Comparison of ENCODE assay signal across 22 cellular contexts in genomic region chr18:58515175-58515574, GRCh38.
DNase-seq lines count a peak whose midpoint lies in the region; ATAC-seq and TF ChIP-seq lines count a peak whose summit lies in the region.
"Had no signal": no experiment of that assay in that cellular context is flagged by ENCODE, and none has a peak within 500 bp of the region (broad histone marks: within the 10 kb centered on the region; RNA-seq: fewer than 3 reads in every experiment).

No MANE protein-coding gene starts in this region.

- TF ChIP-seq EP300 in upper lobe of left lung (IDR thresholded peaks at IDR 0.05) = no peak

- H3K79me2 ChIP-seq in H9 (ENCODE audit: insufficient read depth, low read length) = no peaks in the 10 kb centered on the region

- ATAC-seq in upper lobe of left lung (ENCODE audit: low FRiP score in 2 of 2) = no peak
- ATAC-seq: A549 had no signal

- no peak overlapping the region for H2BK120ac ChIP-seq in H9 (ENCODE audit: low read depth, low read length, poor library complexity, severe bottlenecking)

- WGBS in H9 (ENCODE audit: extremely low coverage, insufficient read length, low lambda C conversion rate) = no CpG with 5 or more reads among the region's 7 CpGs
- WGBS in upper lobe of left lung, 2 donors = 79 to 91% methylated on average over 4 to 7 of the region's 7 CpGs
- WGBS in testis, 2 donors = 90 to 95% methylated on average over 7 of the region's 7 CpGs

- H2BK5ac ChIP-seq in H9 (ENCODE audit: insufficient read length, low read length) = no peak overlapping the region

- H3K36me3 Mint-ChIP-seq in H9 (ENCODE audit: insufficient read depth in 1 of 3, low read depth in 3 of 3) (peaks cover 0 to under 1% (median under 1%) of the 10 kb centered on the region in 3 experiments; a peak in 3 of 7 replicates), osteocyte (ENCODE audit: unreplicated experiment) (peaks cover 35% of the 10 kb centered on the region)
- H3K36me3 Mint-ChIP-seq: CD14-positive monocyte had no signal

- intact Hi-C loops in testis (cut with DNase I; ENCODE audit: low total_unique reads) = no loop called here

- H3K23me2 ChIP-seq in H9 (ENCODE audit: insufficient read length, low read depth, low read length, poor library complexity, severe bottlenecking) = peaks cover 5% of the 10 kb centered on the region

- H3K9ac ChIP-seq in H9 (ENCODE audit: extremely low read depth, insufficient read length, low read length) = no peak overlapping the region
- H3K9ac ChIP-seq: BLaER1 treated with 17β-estradiol and CSF1 and Interleukin-3, amounts not matched to agents 10 nM and 100 nM had no signal

- no peak overlapping the region for H3K23ac ChIP-seq in H9 (ENCODE audit: insufficient read length, low read depth, low read length)

- TF ChIP-seq CTCF in H9 (conservative IDR thresholded peaks at IDR 0.05) = no peak
- no peak for TF ChIP-seq CTCF in osteocyte (IDR thresholded peaks at IDR 0.05)
- no peak for TF ChIP-seq CTCF in upper lobe of left lung (IDR thresholded peaks at IDR 0.05)
- no peak for TF ChIP-seq CTCF in testis (IDR thresholded peaks at IDR 0.05)

- H3K36me3 ChIP-seq in upper lobe of left lung (no peaks in the 10 kb centered on the region), testis (ENCODE audit: low read depth, missing control alignments) (no peaks in the 10 kb centered on the region)
- H3K36me3 ChIP-seq: BE2C; BLaER1 treated with 17β-estradiol and CSF1 and Interleukin-3, amounts not matched to agents 10 nM and 100 nM had no signal

- no peak overlapping the region for H4K5ac ChIP-seq in H9 (ENCODE audit: insufficient read length, low read depth, low read length)

- H3K79me1 ChIP-seq in H9 (ENCODE audit: insufficient read depth, low read depth, low read length, poor library complexity, severe bottlenecking) = no peaks in the 10 kb centered on the region

- no peak overlapping the region for H2BK15ac ChIP-seq in H9 (ENCODE audit: low read depth, low read length)

- H3K56ac ChIP-seq in H9 (ENCODE audit: insufficient read length, low read depth, low read length) = no peak overlapping the region

- H2BK20ac ChIP-seq in H9 (ENCODE audit: low read depth, low read length, poor library complexity, severe bottlenecking) = no peak overlapping the region

- H3K27ac ChIP-seq in H9 (ENCODE audit: insufficient read length, low read depth, low read length) = no peak overlapping the region
- no peak overlapping the region for H3K27ac ChIP-seq in upper lobe of left lung
- H3K27ac ChIP-seq in testis = no peak overlapping the region
- H3K27ac ChIP-seq: A549; BLaER1 treated with 17β-estradiol and CSF1 and Interleukin-3, amounts not matched to agents 10 nM and 100 nM had no signal

- no peak overlapping the region for H3T11ph ChIP-seq in H9 (ENCODE audit: low read length)

- no peak overlapping the region for H3K14ac ChIP-seq in H9 (ENCODE audit: insufficient read depth, low read length)

- no peak overlapping the region for H3K4me2 ChIP-seq in H9 (ENCODE audit: insufficient read depth, insufficient read length, low read length)
- H3K4me2 ChIP-seq: A549; BLaER1 treated with 17β-estradiol and CSF1 and Interleukin-3, amounts not matched to agents 10 nM and 100 nM had no signal

- no peak overlapping the region for H3K4ac ChIP-seq in H9 (ENCODE audit: low read depth, low read length)

- H3K27me3 Mint-ChIP-seq in H9 (ENCODE audit: low read depth) (no peaks in the 10 kb centered on the region; the same call in none of the 2 replicates), osteocyte (ENCODE audit: unreplicated experiment) (no peaks in the 10 kb centered on the region)
- H3K27me3 Mint-ChIP-seq: CD4-positive, alpha-beta T cell had no signal

- H3K4me1 Mint-ChIP-seq in H9 (peaks cover 24 to 40% of the 10 kb centered on the region in 2 experiments), osteocyte (ENCODE audit: unreplicated experiment) (peaks cover 4% of the 10 kb centered on the region)
- H3K4me1 Mint-ChIP-seq: CD14-positive monocyte; CD8-positive, alpha-beta memory T cell had no signal

- no peak overlapping the region for H4K8ac ChIP-seq in H9 (replicated peaks; ENCODE audit: insufficient read length, low read depth, low read length)

- H4K20me1 ChIP-seq in H9 (ENCODE audit: control insufficient read depth, insufficient read depth, insufficient read length) = no peaks in the 10 kb centered on the region
- H4K20me1 ChIP-seq: BLaER1 treated with 17β-estradiol and CSF1 and Interleukin-3, amounts not matched to agents 10 nM and 100 nM had no signal

- H2AFZ ChIP-seq in H9 (ENCODE audit: low read length) = no peak overlapping the region

- peak; percentile 4 for DNase-seq in activated CD4-positive, CD25-positive, alpha-beta regulatory T cell treated with anti-CD3 and anti-CD28 coated beads, Interleukin-2, amount 50 U/mL, for 72 hours
- DNase-seq in activated CD4-positive, CD25-positive, alpha-beta regulatory T cell (lab: John Stamatoyannopoulos, UW) = no peak
- DNase-seq in H9 (peak; percentile 6), islet precursor cell (peak; percentile 23), osteocyte (ENCODE audit: extremely low spot score, unreplicated experiment) (peak; percentile 60), activated gamma-delta T cell treated with Interleukin-2 at 50 U/mL for 16 hours (no peak), upper lobe of left lung (no peak), testis (no peak)
- DNase-seq: 8988T; ACHN; AML-193; BE2C; CD4-positive, alpha-beta T cell; CD8-positive, alpha-beta memory T cell; DMS53; DMS79 treated with DMSO at 0.1 percent for 48 hours; GF-D8; GOT3; HCEC 1CT had no signal

- no peak overlapping the region for H2BK12ac ChIP-seq in H9 (ENCODE audit: insufficient read length, low read depth, low read length)

- H3K27ac Mint-ChIP-seq in H9 = peak overlapping the region in 1 of 3 experiments; percentile 49; a peak in 1 of 7 replicates
- no peak overlapping the region for H3K27ac Mint-ChIP-seq in osteocyte (ENCODE audit: unreplicated experiment)
- H3K27ac Mint-ChIP-seq: CD14-positive monocyte; CD4-positive, alpha-beta T cell; CD8-positive, alpha-beta memory T cell had no signal

- peaks cover under 1% of the 10 kb centered on the region in 2 experiments; a peak in 3 of 5 replicates for H3K9me3 Mint-ChIP-seq in H9
- no peaks in the 10 kb centered on the region for H3K9me3 Mint-ChIP-seq in osteocyte (ENCODE audit: unreplicated experiment)
- H3K9me3 Mint-ChIP-seq: CD4-positive, alpha-beta T cell; CD8-positive, alpha-beta memory T cell had no signal

- no peak overlapping the region for H3K18ac ChIP-seq in H9 (ENCODE audit: insufficient read length, low read depth, low read length)

- no peak overlapping the region for H4K91ac ChIP-seq in H9 (ENCODE audit: insufficient read length, low read depth, low read length)

- H3K4me3 Mint-ChIP-seq in H9 (no peak overlapping the region), osteocyte (ENCODE audit: unreplicated experiment) (no peak overlapping the region)
- H3K4me3 Mint-ChIP-seq: CD14-positive monocyte; CD4-positive, alpha-beta T cell; CD8-positive, alpha-beta memory T cell had no signal

- peaks cover 14% of the 10 kb centered on the region for H3K4me1 ChIP-seq in H9 (ENCODE audit: insufficient read depth, low read length)
- H3K4me1 ChIP-seq in upper lobe of left lung = no peaks in the 10 kb centered on the region
- no peaks in the 10 kb centered on the region for H3K4me1 ChIP-seq in testis
- H3K4me1 ChIP-seq: A549; BE2C; BLaER1 treated with 17β-estradiol and CSF1 and Interleukin-3, amounts not matched to agents 10 nM and 100 nM had no signal

- H2AK5ac ChIP-seq in H9 (ENCODE audit: insufficient read length, low read length) = no peak overlapping the region

- H3K4me3 ChIP-seq in upper lobe of left lung = no peak overlapping the region
- H3K4me3 ChIP-seq in testis = no peak overlapping the region
- H3K4me3 ChIP-seq: A549; BLaER1 treated with 17β-estradiol and CSF1 and Interleukin-3, amounts not matched to agents 10 nM and 100 nM had no signal

- no peak for TF ChIP-seq POLR2A in upper lobe of left lung (IDR thresholded peaks at IDR 0.05)
- no peak for TF ChIP-seq POLR2A in testis (IDR thresholded peaks at IDR 0.05)

- H3K27me3 ChIP-seq in H9 (ENCODE audit: insufficient read depth, low read length) (no peaks in the 10 kb centered on the region), upper lobe of left lung (no peaks in the 10 kb centered on the region), testis (no peaks in the 10 kb centered on the region)
- H3K27me3 ChIP-seq: BE2C; BLaER1 treated with 17β-estradiol and CSF1 and Interleukin-3, amounts not matched to agents 10 nM and 100 nM had no signal

- no peaks in the 10 kb centered on the region for H3K9me3 ChIP-seq in H9 (ENCODE audit: control insufficient read depth, low read depth, low read length)
- H3K9me3 ChIP-seq in upper lobe of left lung = no peaks in the 10 kb centered on the region
- no peaks in the 10 kb centered on the region for H3K9me3 ChIP-seq in testis
- H3K9me3 ChIP-seq: A549; BE2C; BLaER1 treated with 17β-estradiol and CSF1 and Interleukin-3, amounts not matched to agents 10 nM and 100 nM had no signal

Comparison
In these comparisons a context has a peak if more than half of its experiments do, and no peak if none do; other contexts are left out.
1. DNase-seq: peak in activated CD4-positive, CD25-positive, alpha-beta regulatory T cell treated with anti-CD3 and anti-CD28 coated beads, Interleukin-2, amount 50 U/mL, for 72 hours (single experiment), H9 (single experiment), islet precursor cell (single experiment) and osteocyte (single experiment); none in activated CD4-positive, CD25-positive, alpha-beta regulatory T cell (0 of 4), activated gamma-delta T cell treated with Interleukin-2 at 50 U/mL for 16 hours (single experiment), upper lobe of left lung (0 of 2) and testis (single experiment).